In genomic region chr4:132276185-132276584, GRCh38 we compare ENCODE assay signal across 1 cellular context.
TF ChIP-seq lines count a peak whose summit lies in the region.

No MANE protein-coding gene starts in this region.

TF ChIP-seq in HepG2, 621 proteins besides CTCF, POLR2A, EP300 and RAD21 (continued from another document):
- no peak for TF ChIP-seq E2F5 (CRISPR knock-in tag; conservative IDR thresholded peaks at IDR 0.05)
- no peak for TF ChIP-seq ZNF101 (CRISPR knock-in tag; IDR thresholded peaks at IDR 0.05; ENCODE audit: borderline replicate concordance, low read depth)
- no peak for TF ChIP-seq MEIS2 (CRISPR knock-in tag; IDR thresholded peaks at IDR 0.05)
- TF ChIP-seq ZSCAN9 (CRISPR knock-in tag; IDR thresholded peaks at IDR 0.05; ENCODE audit: borderline replicate concordance) = no peak
- no peak for TF ChIP-seq ZNF713 (CRISPR knock-in tag; IDR thresholded peaks at IDR 0.05)
- no peak for TF ChIP-seq NCOA2 (CRISPR knock-in tag; IDR thresholded peaks at IDR 0.05)
- no peak for TF ChIP-seq GATA4 (IDR thresholded peaks at IDR 0.05; ENCODE audit: borderline replicate concordance, low read depth)
- no peak for TF ChIP-seq PAWR (CRISPR knock-in tag; IDR thresholded peaks at IDR 0.05; ENCODE audit: borderline replicate concordance)
- no peak for TF ChIP-seq FOSL1 (CRISPR knock-in tag; IDR thresholded peaks at IDR 0.05; ENCODE audit: borderline replicate concordance)
- TF ChIP-seq ZNF782 (CRISPR knock-in tag; IDR thresholded peaks at IDR 0.05; ENCODE audit: borderline replicate concordance) = no peak
- TF ChIP-seq, protein P1, sequence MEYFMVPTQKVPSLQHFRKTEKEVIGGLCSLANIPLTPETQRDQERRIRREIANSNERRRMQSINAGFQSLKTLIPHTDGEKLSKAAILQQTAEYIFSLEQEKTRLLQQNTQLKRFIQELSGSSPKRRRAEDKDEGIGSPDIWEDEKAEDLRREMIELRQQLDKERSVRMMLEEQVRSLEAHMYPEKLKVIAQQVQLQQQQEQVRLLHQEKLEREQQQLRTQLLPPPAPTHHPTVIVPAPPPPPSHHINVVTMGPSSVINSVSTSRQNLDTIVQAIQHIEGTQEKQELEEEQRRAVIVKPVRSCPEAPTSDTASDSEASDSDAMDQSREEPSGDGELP (IDR thresholded peaks at IDR 0.05; ENCODE audit: borderline replicate concordance, low read depth) = no peak
- TF ChIP-seq SMAD1 (CRISPR knock-in tag; IDR thresholded peaks at IDR 0.05; ENCODE audit: borderline replicate concordance, low read depth) = no peak
- no peak for TF ChIP-seq ATM (IDR thresholded peaks at IDR 0.05; ENCODE audit: borderline replicate concordance)
- TF ChIP-seq POGK (CRISPR knock-in tag; conservative IDR thresholded peaks at IDR 0.05) = no peak
- no peak for TF ChIP-seq PAF1 (CRISPR knock-in tag; IDR thresholded peaks at IDR 0.05)
